14 cellular contexts compared by ENCODE assay signal in genomic region chr2:94858163-94858888, GRCh38. TPM values are rescaled to one million over a fixed set of nuclear protein-coding genes. Genes with fewer than 3 reads are reported as not detected.
DNase-seq lines count a peak whose midpoint lies in the region; ATAC-seq and TF ChIP-seq lines count a peak whose summit lies in the region.
"Not testable (repeated sequence)": the region's sequence is repeated elsewhere in the genome, so short reads cannot be mapped to it uniquely, and the experiment has no call there.
"Had no signal": no experiment of that assay in that cellular context is flagged by ENCODE, and none has a peak within 500 bp of the region (broad histone marks: within the 10 kb centered on the region; RNA-seq: fewer than 3 reads in every experiment).

No MANE protein-coding gene starts in this region.

- peaks cover 61% of the 10 kb centered on the region for H3K27me3 Mint-ChIP-seq in H9 (ENCODE audit: low read depth)
- H3K27me3 Mint-ChIP-seq in WTC11 (ENCODE audit: low read depth): peaks cover 66% of the 10 kb centered on the region
- peaks cover 17% of the 10 kb centered on the region for H3K27me3 Mint-ChIP-seq in glutamatergic neuron (ENCODE audit: unreplicated experiment)

- intact Hi-C loops in right lobe of liver (cut with DNase I); posterior vena cava (cut with DNase I); spleen (cut with DNase I; ENCODE audit: low total_unique reads); upper lobe of right lung (cut with DNase I): not testable (repeated sequence)

- not testable (repeated sequence) for H3K9me3 ChIP-seq in H9 (ENCODE audit: control insufficient read depth, low read depth, low read length); right lobe of liver; spleen; upper lobe of right lung

- H2BK5ac ChIP-seq in H9 (ENCODE audit: insufficient read length, low read length): not testable (repeated sequence)

- DNase-seq in DMS53 (lab: John Stamatoyannopoulos, UW): peak; percentile 31
- peak; percentile 8 for DNase-seq in H9
- peak; percentile 10 for DNase-seq in WTC11 (ENCODE audit: low spot score)
- DNase-seq in glutamatergic neuron: peak; percentile 13
- DNase-seq in right lobe of liver: peak in 2 of 3 donors; percentile 28 to 44
- DNase-seq in posterior vena cava (ENCODE audit: low spot score): peak; percentile 64
- DNase-seq in spleen: peak; percentile 63
- peak; percentile 53 for DNase-seq in upper lobe of right lung

- not testable (repeated sequence) for H3K9me3 Mint-ChIP-seq in H9; WTC11; glutamatergic neuron (ENCODE audit: unreplicated experiment)

- H2BK15ac ChIP-seq in H9 (ENCODE audit: low read depth, low read length): not testable (repeated sequence)

- not testable (repeated sequence) for H4K8ac ChIP-seq in H9 (replicated peaks; ENCODE audit: insufficient read length, low read depth, low read length)

- H3K36me3 Mint-ChIP-seq in H9 (ENCODE audit: insufficient read depth in 1 of 3, low read depth in 3 of 3); WTC11; glutamatergic neuron (ENCODE audit: unreplicated experiment): not testable (repeated sequence)

- H3K23me2 ChIP-seq in H9 (ENCODE audit: insufficient read length, low read depth, low read length, poor library complexity, severe bottlenecking): not testable (repeated sequence)

- TF ChIP-seq CTCF in H9 (conservative IDR thresholded peaks at IDR 0.05); WTC11 (IDR thresholded peaks at IDR 0.05); glutamatergic neuron (IDR thresholded peaks at IDR 0.05; ENCODE audit: partially characterized antibody, unreplicated experiment); right lobe of liver (IDR thresholded peaks at IDR 0.05); spleen (IDR thresholded peaks at IDR 0.05 in 8 of 11, conservative IDR thresholded peaks at IDR 0.05 in 3 of 11); upper lobe of right lung (IDR thresholded peaks at IDR 0.05): not testable (repeated sequence)

- not testable (repeated sequence) for H3K79me1 ChIP-seq in H9 (ENCODE audit: insufficient read depth, low read depth, low read length, poor library complexity, severe bottlenecking)

- H3K4me3 ChIP-seq in right lobe of liver, spleen, upper lobe of right lung: not testable (repeated sequence)

- H3T11ph ChIP-seq in H9 (ENCODE audit: low read length): not testable (repeated sequence)

- H2BK120ac ChIP-seq in H9 (ENCODE audit: low read depth, low read length, poor library complexity, severe bottlenecking): not testable (repeated sequence)

- not testable (repeated sequence) for H3K4me3 Mint-ChIP-seq in H9; WTC11; glutamatergic neuron (ENCODE audit: unreplicated experiment)

- H3K18ac ChIP-seq in H9 (ENCODE audit: insufficient read length, low read depth, low read length): not testable (repeated sequence)

- H4K20me1 ChIP-seq in H9 (ENCODE audit: control insufficient read depth, insufficient read depth, insufficient read length): not testable (repeated sequence)

- not testable (repeated sequence) for H3K9ac ChIP-seq in H9 (ENCODE audit: extremely low read depth, insufficient read length, low read length)

- WGBS in H9 (ENCODE audit: extremely low coverage, insufficient read length, low lambda C conversion rate): no CpG with 5 or more reads among the region's 38 CpGs
- 52% methylated on average over 5 of the region's 38 CpGs for WGBS in right lobe of liver (ENCODE audit: insufficient coverage, low coverage, low lambda C conversion rate, missing lambda C conversion rate)
- 35 to 63% (median 41%) methylated on average over 26 to 38 of the region's 38 CpGs for WGBS in spleen, 5 donors

- not testable (repeated sequence) for H2BK20ac ChIP-seq in H9 (ENCODE audit: low read depth, low read length, poor library complexity, severe bottlenecking)

- not testable (repeated sequence) for H3K4ac ChIP-seq in H9 (ENCODE audit: low read depth, low read length)

- not testable (repeated sequence) for TF ChIP-seq POLR2A in right lobe of liver (IDR thresholded peaks at IDR 0.05); spleen (IDR thresholded peaks at IDR 0.05)

- H3K14ac ChIP-seq in H9 (ENCODE audit: insufficient read depth, low read length): not testable (repeated sequence)

- not testable (repeated sequence) for H4K91ac ChIP-seq in H9 (ENCODE audit: insufficient read length, low read depth, low read length)

- H2BK12ac ChIP-seq in H9 (ENCODE audit: insufficient read length, low read depth, low read length): not testable (repeated sequence)

- H3K4me1 Mint-ChIP-seq in H9; WTC11; glutamatergic neuron (ENCODE audit: low read depth, unreplicated experiment): not testable (repeated sequence)

- H3K27ac Mint-ChIP-seq in H9; WTC11; glutamatergic neuron (ENCODE audit: unreplicated experiment): not testable (repeated sequence)

- not testable (repeated sequence) for H3K56ac ChIP-seq in H9 (ENCODE audit: insufficient read length, low read depth, low read length)

- not testable (repeated sequence) for H3K4me2 ChIP-seq in H9 (ENCODE audit: insufficient read depth, insufficient read length, low read length)

- not testable (repeated sequence) for H3K23ac ChIP-seq in H9 (ENCODE audit: insufficient read length, low read depth, low read length)

- not testable (repeated sequence) for H3K4me1 ChIP-seq in H9 (ENCODE audit: insufficient read depth, low read length); right lobe of liver; upper lobe of right lung
- peaks cover 0 to 15% (median 7%) of the 10 kb centered on the region in 6 donors for H3K4me1 ChIP-seq in spleen

- peaks cover 15% of the 10 kb centered on the region; the same call in 1 of the 2 replicates for H3K27me3 ChIP-seq in H9 (ENCODE audit: insufficient read depth, low read length)
- not testable (repeated sequence) for H3K27me3 ChIP-seq in right lobe of liver
- H3K27me3 ChIP-seq in spleen (replicated peaks in 1 of 7): peaks cover 3 to 72% (median 30%) of the 10 kb centered on the region in 7 donors
- H3K27me3 ChIP-seq in upper lobe of right lung: peaks cover 70% of the 10 kb centered on the region

- H2AFZ ChIP-seq in H9 (ENCODE audit: low read length): not testable (repeated sequence)

- H3K79me2 ChIP-seq in H9 (ENCODE audit: insufficient read depth, low read length): not testable (repeated sequence)

- CTCF ChIA-PET in WTC11 (lab: Charles Lee): interaction anchor here (1.8 kb wide), 1 partner anchor 15 kb away, joined by 5 read pairs; no protein-coding TSS in a partner anchor

- H3K27ac ChIP-seq in H9 (ENCODE audit: insufficient read length, low read depth, low read length); right lobe of liver; spleen; upper lobe of right lung: not testable (repeated sequence)

- not testable (repeated sequence) for ATAC-seq in WTC11, right lobe of liver, upper lobe of right lung

- not testable (repeated sequence) for H4K5ac ChIP-seq in H9 (ENCODE audit: insufficient read length, low read depth, low read length)

- not testable (repeated sequence) for H3K36me3 ChIP-seq in right lobe of liver, spleen, upper lobe of right lung

- POLR2A ChIA-PET in WTC11 (lab: Charles Lee): not testable (repeated sequence)

- H2AK5ac ChIP-seq in H9 (ENCODE audit: insufficient read length, low read length): not testable (repeated sequence)

RNA-seq across cellular contexts. Expression of gene TEKT4, which starts 12.9 kb away (rescaled TPM):
- total RNA-seq in H9 (2021) (not detected in 2 replicates), WTC11 (2021) (0.18 TPM in 1 of 3 replicates, not detected in the others), glutamatergic neuron (ENCODE audit: unreplicated experiment) (not detected), right lobe of liver (under 1 TPM in 1 of 6 experiments, not detected in 5; 0.40 TPM), posterior vena cava (not detected), spleen (not detected), upper lobe of right lung (not detected)
- not detected for polyA plus RNA-seq in spleen
- total RNA-seq: CD4-positive, alpha-beta T cell; CD8-positive, alpha-beta memory T cell; H1; HFFc6 had no signal
- polyA plus RNA-seq: A549; CD14-positive monocyte; CD8-positive, alpha-beta memory T cell; H1 had no signal

Comparison
In these comparisons a context has a peak if more than half of its experiments do, and no peak if none do; other contexts are left out.
1. DNase-seq: peak in every context shown above with its lines; median percentile 64 in posterior vena cava; 63 in spleen; 53 in upper lobe of right lung; 36 in right lobe of liver; 31 in DMS53; 13 in glutamatergic neuron; 10 in WTC11; 8 in H9.